Comparison of ENCODE assay signal across 15 cellular contexts in genomic region chr13:89726690-89727435, GRCh38.
DNase-seq lines count a peak whose midpoint lies in the region; ATAC-seq and TF ChIP-seq lines count a peak whose summit lies in the region.
"Had no signal": no experiment of that assay in that cellular context is flagged by ENCODE, and none has a peak within 500 bp of the region (broad histone marks: within the 10 kb centered on the region; RNA-seq: fewer than 3 reads in every experiment).

No MANE protein-coding gene starts in this region.

- H3K27me3 ChIP-seq in gastroesophageal sphincter: no peaks in the 10 kb centered on the region
- H3K27me3 ChIP-seq: testis had no signal

- H3K9me3 ChIP-seq in gastroesophageal sphincter: no peaks in the 10 kb centered on the region
- H3K9me3 ChIP-seq: testis had no signal

- 44 to 53% methylated on average over 2 of the region's 2 CpGs for WGBS in gastroesophageal sphincter (ENCODE audit: low coverage in 1 of 2), 2 donors

- DNase-seq in ELR (ENCODE audit: low read depth): peak; percentile 89
- DNase-seq in NCI-H69 (lab: John Stamatoyannopoulos, UW): peak; percentile 30
- peak; percentile 92 for DNase-seq in choroid plexus epithelial cell (ENCODE audit: low read depth)
- DNase-seq in kidney tubule cell (ENCODE audit: low spot score): peak; percentile 76
- no peak for DNase-seq in activated CD4-positive, alpha-beta T cell treated with anti-CD3 and anti-CD28 coated beads for 1 hour
- DNase-seq: activated B cell treated with CpG ODN at 0.5 μM for 24 hours; activated CD8-positive, alpha-beta memory T cell treated with anti-CD3 and anti-CD28 coated beads, Interleukin-2, amount 50 U/mL, for 48 hours; NCI-H1105; NCI-H2227 treated with DMSO at 0.1 percent for 48 hours; stimulated activated CD4-positive, alpha-beta T cell treated with anti-CD3 and anti-CD28 coated beads, Interleukin-1b, Interleukin-23, amount 100 ng/mL, for 48 hours; testis had no signal

- no peak for TF ChIP-seq CTCF in choroid plexus epithelial cell (conservative IDR thresholded peaks at IDR 0.05; ENCODE audit: low read depth, low read length)
- TF ChIP-seq CTCF in gastroesophageal sphincter (IDR thresholded peaks at IDR 0.05): no peak

- ATAC-seq in activated CD4-positive, CD25-positive, alpha-beta regulatory T cell treated with anti-CD3 and anti-CD28 coated beads, Interleukin-2, amount 50 U/mL, for 24 hours: no peak
- ATAC-seq in gastroesophageal sphincter: no peak
- ATAC-seq: HepG2 had no signal

- no peak for TF ChIP-seq POLR2A in gastroesophageal sphincter (IDR thresholded peaks at IDR 0.05)

- no peak overlapping the region for H3K27ac ChIP-seq in gastroesophageal sphincter
- H3K27ac ChIP-seq: testis had no signal

- no peak for TF ChIP-seq EP300 in gastroesophageal sphincter (IDR thresholded peaks at IDR 0.05)

- no peaks in the 10 kb centered on the region for H3K4me1 ChIP-seq in gastroesophageal sphincter
- H3K4me1 ChIP-seq: testis had no signal

- H3K36me3 ChIP-seq in gastroesophageal sphincter: no peaks in the 10 kb centered on the region

- H3K4me3 ChIP-seq in choroid plexus epithelial cell (ENCODE audit: low read depth, low read length) (no peak overlapping the region), gastroesophageal sphincter (no peak overlapping the region)
- H3K4me3 ChIP-seq: lung, testis had no signal
